Comparison of ENCODE assay signal across 1 cellular context in the genomic region with DNA sequence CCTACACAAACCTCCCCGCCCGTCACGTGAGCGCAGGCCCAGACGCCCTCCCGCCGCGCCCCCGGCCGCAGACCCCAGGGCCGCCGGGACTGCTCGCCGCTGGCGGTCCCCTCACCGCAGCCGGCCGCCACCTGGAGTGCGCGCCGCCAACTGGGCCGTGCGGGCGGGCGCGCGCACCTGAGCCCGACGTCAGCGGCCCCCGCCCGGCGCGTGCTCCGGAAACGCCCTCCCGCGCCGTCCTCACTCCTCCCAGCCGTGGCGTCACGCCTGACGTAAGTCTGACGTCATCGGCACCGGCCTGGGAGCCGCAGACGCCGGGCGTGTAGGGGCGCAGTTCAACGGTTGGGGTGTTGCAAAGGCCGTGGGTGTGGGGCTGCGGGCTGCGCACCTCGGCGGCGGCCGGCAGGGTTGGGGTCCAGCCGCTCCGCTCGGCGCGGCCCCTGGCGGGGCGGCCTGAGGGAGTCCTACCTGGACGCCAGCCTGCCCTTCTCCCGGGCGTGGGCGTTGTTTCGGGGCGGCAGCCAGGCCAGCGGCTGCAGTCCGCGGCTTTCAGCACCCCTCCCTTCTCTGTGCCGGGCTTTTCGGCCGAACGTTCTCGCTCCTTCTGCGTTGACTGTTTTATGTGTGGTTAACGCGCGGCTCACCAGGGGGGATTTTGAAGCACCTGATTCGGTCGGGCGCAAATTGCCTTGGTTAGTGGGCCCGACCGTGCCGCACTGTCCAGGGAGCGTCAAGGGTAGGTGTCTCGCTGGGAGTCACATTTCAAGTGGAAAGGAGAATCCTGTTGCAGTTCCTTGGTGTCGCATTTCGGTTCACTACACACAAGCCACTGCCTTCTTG.
A peak's percentile ranks its signal among the peaks of the same experiment; 100 is the strongest.
TF ChIP-seq lines count a peak whose summit lies in the region.

A gene (minus strand): TSS at position 155 of the 840 bp plus-strand sequence. CDS start 956 bp downstream, outside the sequence.

TF ChIP-seq in H1, 55 proteins besides CTCF, POLR2A, EP300 and RAD21 (continues in another document):
- no peak for TF ChIP-seq POU5F1 (IDR thresholded peaks at IDR 0.05; ENCODE audit: low read depth, low read length)
- no peak for TF ChIP-seq KDM5A (IDR thresholded peaks at IDR 0.05; ENCODE audit: low read length)
- TF ChIP-seq JUND (IDR thresholded peaks at IDR 0.05; ENCODE audit: low read length), result peak; percentile 96
- peak; percentile 57 for TF ChIP-seq TAF7 (optimal IDR thresholded peaks at IDR 0.05; ENCODE audit: borderline replicate concordance, low read depth, low read length)
- TF ChIP-seq SUZ12 (IDR thresholded peaks at IDR 0.05; ENCODE audit: low read length), result no peak
- TF ChIP-seq SIRT6 (IDR thresholded peaks at IDR 0.05; ENCODE audit: low read length), result no peak
- no peak for TF ChIP-seq TCF12 (IDR thresholded peaks at IDR 0.05; ENCODE audit: low read depth, low read length)
- TF ChIP-seq, protein P1, sequence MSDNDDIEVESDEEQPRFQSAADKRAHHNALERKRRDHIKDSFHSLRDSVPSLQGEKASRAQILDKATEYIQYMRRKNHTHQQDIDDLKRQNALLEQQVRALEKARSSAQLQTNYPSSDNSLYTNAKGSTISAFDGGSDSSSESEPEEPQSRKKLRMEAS (IDR thresholded peaks at IDR 0.05), result no peak; the same call in 1 of the 2 replicates
- no peak for TF ChIP-seq EZH2 (IDR thresholded peaks at IDR 0.05; ENCODE audit: low read depth, low read length, severe bottlenecking)
- no peak for TF ChIP-seq CEBPB (IDR thresholded peaks at IDR 0.05; ENCODE audit: low read depth, low read length)
- no peak for TF ChIP-seq MAFK (IDR thresholded peaks at IDR 0.05; ENCODE audit: low read depth, low read length)
- TF ChIP-seq NANOG (IDR thresholded peaks at IDR 0.05; ENCODE audit: insufficient read depth, low read depth, low read length, poor library complexity, severe bottlenecking), result no peak
- no peak for TF ChIP-seq HDAC6 (IDR thresholded peaks at IDR 0.05; ENCODE audit: low read depth, low read length)
- TF ChIP-seq GTF2F1 (IDR thresholded peaks at IDR 0.05; ENCODE audit: borderline replicate concordance, low read depth, low read length), result no peak
- TF ChIP-seq GABPA (IDR thresholded peaks at IDR 0.05; ENCODE audit: borderline replicate concordance, insufficient read depth, low read length), result no peak
- TF ChIP-seq PHF8 (conservative IDR thresholded peaks at IDR 0.05; ENCODE audit: low read depth, low read length), result peak; percentile 89
- peak; percentile 85; the same call in 1 of the 2 replicates for TF ChIP-seq SP4 (IDR thresholded peaks at IDR 0.05; ENCODE audit: low read length)
- TF ChIP-seq KDM1A (IDR thresholded peaks at IDR 0.05; ENCODE audit: borderline replicate concordance, low read length), result no peak
- peak; percentile 87 for TF ChIP-seq POLR2AphosphoS5 (IDR thresholded peaks at IDR 0.05; ENCODE audit: low read depth, low read length)
- TF ChIP-seq ASH2L (IDR thresholded peaks at IDR 0.05; ENCODE audit: low read length), result peak; percentile 80
- no peak; a peak in 1 of 4 replicates for TF ChIP-seq SIN3A (conservative IDR thresholded peaks at IDR 0.05 in 1 of 2, IDR thresholded peaks at IDR 0.05 in 1 of 2; ENCODE audit: low read depth in 1 of 2, low read length in 2 of 2)
- no peak for TF ChIP-seq BACH1 (IDR thresholded peaks at IDR 0.05; ENCODE audit: low read length)
- 0 out of 2 replicates have a peak, but pooled peaks have one; percentile 9 for TF ChIP-seq CHD2 (IDR thresholded peaks at IDR 0.05; ENCODE audit: low read length)
- no peak for TF ChIP-seq RXRA (IDR thresholded peaks at IDR 0.05; ENCODE audit: insufficient read depth, low read depth, low read length)
- TF ChIP-seq, protein P2, sequence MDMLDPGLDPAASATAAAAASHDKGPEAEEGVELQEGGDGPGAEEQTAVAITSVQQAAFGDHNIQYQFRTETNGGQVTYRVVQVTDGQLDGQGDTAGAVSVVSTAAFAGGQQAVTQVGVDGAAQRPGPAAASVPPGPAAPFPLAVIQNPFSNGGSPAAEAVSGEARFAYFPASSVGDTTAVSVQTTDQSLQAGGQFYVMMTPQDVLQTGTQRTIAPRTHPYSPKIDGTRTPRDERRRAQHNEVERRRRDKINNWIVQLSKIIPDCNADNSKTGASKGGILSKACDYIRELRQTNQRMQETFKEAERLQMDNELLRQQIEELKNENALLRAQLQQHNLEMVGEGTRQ (IDR thresholded peaks at IDR 0.05; ENCODE audit: low read length), result no peak
- TF ChIP-seq YY1 (IDR thresholded peaks at IDR 0.05; ENCODE audit: low read depth, low read length), result peak; percentile 23; the same call in 1 of the 2 replicates
- no peak for TF ChIP-seq FOSL1 (IDR thresholded peaks at IDR 0.05; ENCODE audit: insufficient read depth, low read depth, low read length)
- TF ChIP-seq, protein P3, sequence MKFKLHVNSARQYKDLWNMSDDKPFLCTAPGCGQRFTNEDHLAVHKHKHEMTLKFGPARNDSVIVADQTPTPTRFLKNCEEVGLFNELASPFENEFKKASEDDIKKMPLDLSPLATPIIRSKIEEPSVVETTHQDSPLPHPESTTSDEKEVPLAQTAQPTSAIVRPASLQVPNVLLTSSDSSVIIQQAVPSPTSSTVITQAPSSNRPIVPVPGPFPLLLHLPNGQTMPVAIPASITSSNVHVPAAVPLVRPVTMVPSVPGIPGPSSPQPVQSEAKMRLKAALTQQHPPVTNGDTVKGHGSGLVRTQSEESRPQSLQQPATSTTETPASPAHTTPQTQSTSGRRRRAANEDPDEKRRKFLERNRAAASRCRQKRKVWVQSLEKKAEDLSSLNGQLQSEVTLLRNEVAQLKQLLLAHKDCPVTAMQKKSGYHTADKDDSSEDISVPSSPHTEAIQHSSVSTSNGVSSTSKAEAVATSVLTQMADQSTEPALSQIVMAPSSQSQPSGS (IDR thresholded peaks at IDR 0.05; ENCODE audit: low read length), result peak; percentile 83
- TF ChIP-seq SAP30 (IDR thresholded peaks at IDR 0.05; ENCODE audit: insufficient read depth, insufficient replicate concordance, low read length), result peak; percentile 39
- TF ChIP-seq, protein P4, sequence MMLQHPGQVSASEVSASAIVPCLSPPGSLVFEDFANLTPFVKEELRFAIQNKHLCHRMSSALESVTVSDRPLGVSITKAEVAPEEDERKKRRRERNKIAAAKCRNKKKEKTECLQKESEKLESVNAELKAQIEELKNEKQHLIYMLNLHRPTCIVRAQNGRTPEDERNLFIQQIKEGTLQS (IDR thresholded peaks at IDR 0.05; ENCODE audit: insufficient read depth, low read depth, low read length), result no peak
- no peak for TF ChIP-seq HDAC2 (IDR thresholded peaks at IDR 0.05; ENCODE audit: borderline replicate concordance in 1 of 2, low read depth in 2 of 2, low read length in 2 of 2)
- no peak for TF ChIP-seq ZNF274 (IDR thresholded peaks at IDR 0.05; ENCODE audit: borderline replicate concordance, extremely low read depth, low read length)
- no peak for TF ChIP-seq RNF2 (IDR thresholded peaks at IDR 0.05; ENCODE audit: borderline replicate concordance, low read depth, low read length, missing control alignments, poor library complexity, severe bottlenecking)
- TF ChIP-seq CHD1 (IDR thresholded peaks at IDR 0.05; ENCODE audit: low read depth, low read length), result no peak; the same call in 1 of the 2 replicates
- no peak for TF ChIP-seq TEAD4 (IDR thresholded peaks at IDR 0.05; ENCODE audit: low read depth, low read length)
- 0 out of 2 replicates have a peak, but pooled peaks have one; percentile 1 for TF ChIP-seq SRF (IDR thresholded peaks at IDR 0.05; ENCODE audit: low read depth, low read length)
- TF ChIP-seq, protein P5, sequence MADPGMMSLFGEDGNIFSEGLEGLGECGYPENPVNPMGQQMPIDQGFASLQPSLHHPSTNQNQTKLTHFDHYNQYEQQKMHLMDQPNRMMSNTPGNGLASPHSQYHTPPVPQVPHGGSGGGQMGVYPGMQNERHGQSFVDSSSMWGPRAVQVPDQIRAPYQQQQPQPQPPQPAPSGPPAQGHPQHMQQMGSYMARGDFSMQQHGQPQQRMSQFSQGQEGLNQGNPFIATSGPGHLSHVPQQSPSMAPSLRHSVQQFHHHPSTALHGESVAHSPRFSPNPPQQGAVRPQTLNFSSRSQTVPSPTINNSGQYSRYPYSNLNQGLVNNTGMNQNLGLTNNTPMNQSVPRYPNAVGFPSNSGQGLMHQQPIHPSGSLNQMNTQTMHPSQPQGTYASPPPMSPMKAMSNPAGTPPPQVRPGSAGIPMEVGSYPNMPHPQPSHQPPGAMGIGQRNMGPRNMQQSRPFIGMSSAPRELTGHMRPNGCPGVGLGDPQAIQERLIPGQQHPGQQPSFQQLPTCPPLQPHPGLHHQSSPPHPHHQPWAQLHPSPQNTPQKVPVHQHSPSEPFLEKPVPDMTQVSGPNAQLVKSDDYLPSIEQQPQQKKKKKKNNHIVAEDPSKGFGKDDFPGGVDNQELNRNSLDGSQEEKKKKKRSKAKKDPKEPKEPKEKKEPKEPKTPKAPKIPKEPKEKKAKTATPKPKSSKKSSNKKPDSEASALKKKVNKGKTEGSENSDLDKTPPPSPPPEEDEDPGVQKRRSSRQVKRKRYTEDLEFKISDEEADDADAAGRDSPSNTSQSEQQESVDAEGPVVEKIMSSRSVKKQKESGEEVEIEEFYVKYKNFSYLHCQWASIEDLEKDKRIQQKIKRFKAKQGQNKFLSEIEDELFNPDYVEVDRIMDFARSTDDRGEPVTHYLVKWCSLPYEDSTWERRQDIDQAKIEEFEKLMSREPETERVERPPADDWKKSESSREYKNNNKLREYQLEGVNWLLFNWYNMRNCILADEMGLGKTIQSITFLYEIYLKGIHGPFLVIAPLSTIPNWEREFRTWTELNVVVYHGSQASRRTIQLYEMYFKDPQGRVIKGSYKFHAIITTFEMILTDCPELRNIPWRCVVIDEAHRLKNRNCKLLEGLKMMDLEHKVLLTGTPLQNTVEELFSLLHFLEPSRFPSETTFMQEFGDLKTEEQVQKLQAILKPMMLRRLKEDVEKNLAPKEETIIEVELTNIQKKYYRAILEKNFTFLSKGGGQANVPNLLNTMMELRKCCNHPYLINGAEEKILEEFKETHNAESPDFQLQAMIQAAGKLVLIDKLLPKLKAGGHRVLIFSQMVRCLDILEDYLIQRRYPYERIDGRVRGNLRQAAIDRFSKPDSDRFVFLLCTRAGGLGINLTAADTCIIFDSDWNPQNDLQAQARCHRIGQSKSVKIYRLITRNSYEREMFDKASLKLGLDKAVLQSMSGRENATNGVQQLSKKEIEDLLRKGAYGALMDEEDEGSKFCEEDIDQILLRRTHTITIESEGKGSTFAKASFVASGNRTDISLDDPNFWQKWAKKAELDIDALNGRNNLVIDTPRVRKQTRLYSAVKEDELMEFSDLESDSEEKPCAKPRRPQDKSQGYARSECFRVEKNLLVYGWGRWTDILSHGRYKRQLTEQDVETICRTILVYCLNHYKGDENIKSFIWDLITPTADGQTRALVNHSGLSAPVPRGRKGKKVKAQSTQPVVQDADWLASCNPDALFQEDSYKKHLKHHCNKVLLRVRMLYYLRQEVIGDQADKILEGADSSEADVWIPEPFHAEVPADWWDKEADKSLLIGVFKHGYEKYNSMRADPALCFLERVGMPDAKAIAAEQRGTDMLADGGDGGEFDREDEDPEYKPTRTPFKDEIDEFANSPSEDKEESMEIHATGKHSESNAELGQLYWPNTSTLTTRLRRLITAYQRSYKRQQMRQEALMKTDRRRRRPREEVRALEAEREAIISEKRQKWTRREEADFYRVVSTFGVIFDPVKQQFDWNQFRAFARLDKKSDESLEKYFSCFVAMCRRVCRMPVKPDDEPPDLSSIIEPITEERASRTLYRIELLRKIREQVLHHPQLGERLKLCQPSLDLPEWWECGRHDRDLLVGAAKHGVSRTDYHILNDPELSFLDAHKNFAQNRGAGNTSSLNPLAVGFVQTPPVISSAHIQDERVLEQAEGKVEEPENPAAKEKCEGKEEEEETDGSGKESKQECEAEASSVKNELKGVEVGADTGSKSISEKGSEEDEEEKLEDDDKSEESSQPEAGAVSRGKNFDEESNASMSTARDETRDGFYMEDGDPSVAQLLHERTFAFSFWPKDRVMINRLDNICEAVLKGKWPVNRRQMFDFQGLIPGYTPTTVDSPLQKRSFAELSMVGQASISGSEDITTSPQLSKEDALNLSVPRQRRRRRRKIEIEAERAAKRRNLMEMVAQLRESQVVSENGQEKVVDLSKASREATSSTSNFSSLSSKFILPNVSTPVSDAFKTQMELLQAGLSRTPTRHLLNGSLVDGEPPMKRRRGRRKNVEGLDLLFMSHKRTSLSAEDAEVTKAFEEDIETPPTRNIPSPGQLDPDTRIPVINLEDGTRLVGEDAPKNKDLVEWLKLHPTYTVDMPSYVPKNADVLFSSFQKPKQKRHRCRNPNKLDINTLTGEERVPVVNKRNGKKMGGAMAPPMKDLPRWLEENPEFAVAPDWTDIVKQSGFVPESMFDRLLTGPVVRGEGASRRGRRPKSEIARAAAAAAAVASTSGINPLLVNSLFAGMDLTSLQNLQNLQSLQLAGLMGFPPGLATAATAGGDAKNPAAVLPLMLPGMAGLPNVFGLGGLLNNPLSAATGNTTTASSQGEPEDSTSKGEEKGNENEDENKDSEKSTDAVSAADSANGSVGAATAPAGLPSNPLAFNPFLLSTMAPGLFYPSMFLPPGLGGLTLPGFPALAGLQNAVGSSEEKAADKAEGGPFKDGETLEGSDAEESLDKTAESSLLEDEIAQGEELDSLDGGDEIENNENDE (IDR thresholded peaks at IDR 0.05; ENCODE audit: insufficient replicate concordance, low read length), result no peak
- TF ChIP-seq CBX5 (IDR thresholded peaks at IDR 0.05; ENCODE audit: low read depth, low read length), result no peak
- peak; percentile 98 for TF ChIP-seq CREB1 (IDR thresholded peaks at IDR 0.05)
- no peak for TF ChIP-seq SP2 (IDR thresholded peaks at IDR 0.05; ENCODE audit: low read length)
- TF ChIP-seq TBP (IDR thresholded peaks at IDR 0.05; ENCODE audit: low read depth, low read length), result peak; percentile 45
- peak; percentile 96 for TF ChIP-seq EGR1 (IDR thresholded peaks at IDR 0.05; ENCODE audit: borderline replicate concordance, low read depth, low read length)
- TF ChIP-seq SIX5 (IDR thresholded peaks at IDR 0.05; ENCODE audit: low read depth, low read length), result no peak
- TF ChIP-seq, protein P6, sequence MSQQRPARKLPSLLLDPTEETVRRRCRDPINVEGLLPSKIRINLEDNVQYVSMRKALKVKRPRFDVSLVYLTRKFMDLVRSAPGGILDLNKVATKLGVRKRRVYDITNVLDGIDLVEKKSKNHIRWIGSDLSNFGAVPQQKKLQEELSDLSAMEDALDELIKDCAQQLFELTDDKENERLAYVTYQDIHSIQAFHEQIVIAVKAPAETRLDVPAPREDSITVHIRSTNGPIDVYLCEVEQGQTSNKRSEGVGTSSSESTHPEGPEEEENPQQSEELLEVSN (IDR thresholded peaks at IDR 0.05), result peak; percentile 47; the same call in 1 of the 2 replicates
- TF ChIP-seq KDM4A (IDR thresholded peaks at IDR 0.05; ENCODE audit: low read depth, low read length, severe bottlenecking), result peak; percentile 81
- TF ChIP-seq RFX5 (IDR thresholded peaks at IDR 0.05; ENCODE audit: borderline replicate concordance, low read depth, low read length), result no peak
- no peak for TF ChIP-seq BCL11A (IDR thresholded peaks at IDR 0.05; ENCODE audit: low read depth in 2 of 2, low read length in 2 of 2)
- peak; percentile 54 for TF ChIP-seq CTBP2 (IDR thresholded peaks at IDR 0.05; ENCODE audit: borderline replicate concordance, insufficient read depth, insufficient read length, low read length)
- TF ChIP-seq RBBP5 (IDR thresholded peaks at IDR 0.05; ENCODE audit: borderline replicate concordance, low read depth, low read length), result peak; percentile 95; the same call in 1 of the 2 replicates
- TF ChIP-seq SP1 (IDR thresholded peaks at IDR 0.05; ENCODE audit: low read depth, low read length), result no peak
- no peak for TF ChIP-seq CBX8 (IDR thresholded peaks at IDR 0.05; ENCODE audit: borderline replicate concordance, low read depth, low read length)
- peak; percentile 11; the same call in 1 of the 2 replicates for TF ChIP-seq BRCA1 (IDR thresholded peaks at IDR 0.05; ENCODE audit: low read depth, low read length)
- TF ChIP-seq TAF1 (IDR thresholded peaks at IDR 0.05; ENCODE audit: low read depth, low read length), result peak; percentile 83
- TF ChIP-seq JUN (IDR thresholded peaks at IDR 0.05; ENCODE audit: low read depth, low read length), result peak; percentile 76; the same call in 1 of the 2 replicates
